Comparison of ENCODE assay signal across 15 cellular contexts in the genomic region with DNA sequence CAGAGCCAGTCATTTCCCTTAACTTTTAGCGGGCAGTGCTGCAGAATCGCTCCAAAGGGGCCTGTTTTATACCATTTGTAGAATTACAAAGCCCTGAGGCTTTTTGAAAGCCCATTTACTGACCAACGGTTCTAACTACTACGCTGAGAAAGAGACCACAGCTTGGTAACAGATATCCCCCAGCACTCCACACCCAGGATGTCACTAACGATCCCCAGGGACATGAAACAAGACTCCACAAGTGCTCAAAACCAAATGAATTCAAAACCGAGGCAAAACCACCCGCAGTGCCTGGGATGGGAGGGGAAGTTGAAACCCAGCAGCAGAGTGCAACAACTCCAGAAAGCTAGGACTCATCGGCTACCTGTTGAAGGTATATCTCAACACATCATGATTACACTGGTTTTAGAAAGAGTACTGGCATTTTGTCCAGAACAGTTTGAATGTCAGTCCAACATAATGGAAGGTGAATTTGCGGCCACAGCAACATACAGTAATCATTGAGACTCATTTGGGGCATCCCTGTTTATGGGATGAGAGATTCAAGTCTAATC. TPM values are rescaled to one million over a fixed set of nuclear protein-coding genes. Genes with fewer than 3 reads are reported as not detected.
"Had no signal": no experiment of that assay in that cellular context is flagged by ENCODE, and none has a peak within 500 bp of the region (broad histone marks: within the 10 kb centered on the region; RNA-seq: fewer than 3 reads in every experiment).

No MANE protein-coding gene starts in this region.

- H3K36me3 ChIP-seq: ascending aorta, breast epithelium, heart left ventricle, ovary, spleen, upper lobe of right lung had no signal

- DNase-seq: activated CD4-positive, alpha-beta T cell treated with anti-CD3 and anti-CD28 coated beads for 1 hour; activated CD4-positive, alpha-beta T cell treated with anti-CD3 and anti-CD28 coated beads, Interleukin-2, amount 50 U/mL, for 4 hours; activated naive CD4-positive, alpha-beta T cell treated with anti-CD3 and anti-CD28 coated beads for 36 hours; activated naive CD8-positive, alpha-beta T cell treated with anti-CD3 and anti-CD28 coated beads, Interleukin-2, amount 50 U/mL, for 24 hours; activated T-cell treated with anti-CD3 and anti-CD28 coated beads for 4 hours; dermis blood vessel endothelial cell; heart left ventricle; ovary; spleen; stimulated activated naive CD8-positive, alpha-beta T cell treated with anti-CD3 and anti-CD28 coated beads, Interleukin-15, amount 100 ng/mL, for 72 hours; upper lobe of right lung had no signal

- H3K27ac ChIP-seq: ascending aorta, breast epithelium, heart left ventricle, ovary, spleen, upper lobe of right lung had no signal

- H3K4me1 ChIP-seq: ascending aorta, breast epithelium, heart left ventricle, spleen, upper lobe of right lung had no signal

- FAIRE-seq: frontal cortex had no signal

- H3K27me3 ChIP-seq: ascending aorta, breast epithelium, ovary, upper lobe of right lung had no signal

- H3K4me3 ChIP-seq: ascending aorta, breast epithelium, heart left ventricle, lung, ovary, spleen, upper lobe of right lung had no signal

- H3K9me3 ChIP-seq: ascending aorta, breast epithelium, heart left ventricle, ovary, spleen, upper lobe of right lung had no signal

RNA-seq across cellular contexts. Expression of a gene that starts 33.6 kb away (rescaled TPM):
- total RNA-seq: ascending aorta, dermis blood vessel endothelial cell, spleen had no signal
- polyA plus RNA-seq: spleen had no signal
